In the genomic region with DNA sequence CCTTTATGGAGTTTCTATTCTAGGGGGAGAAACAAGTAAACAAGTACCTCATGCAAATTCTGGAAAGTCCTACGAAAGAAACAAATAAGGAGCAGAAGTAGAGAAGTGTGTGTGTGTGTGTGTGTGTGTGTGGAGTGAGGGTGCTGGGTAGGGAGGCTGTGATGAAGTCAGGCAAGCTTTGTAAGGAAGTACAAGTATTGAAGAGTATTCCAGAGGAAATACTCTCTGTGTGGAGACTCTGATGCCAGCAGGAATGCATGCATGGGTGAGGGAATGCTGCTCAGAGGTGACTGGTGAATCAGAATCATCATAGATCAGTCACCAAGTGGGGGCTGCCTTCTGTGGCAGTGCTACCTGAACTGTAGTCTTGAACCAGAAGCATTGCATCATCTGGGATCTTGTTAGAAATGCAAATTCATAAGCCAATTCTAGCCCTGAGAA, we compare ENCODE assay signal across 14 cellular contexts. TPM values are rescaled to one million over a fixed set of nuclear protein-coding genes. Genes with fewer than 3 reads are reported as not detected.
A peak's percentile ranks its signal among the peaks of the same experiment; 100 is the strongest.
DNase-seq lines count a peak whose midpoint lies in the region; ATAC-seq, FAIRE-seq and TF ChIP-seq lines count a peak whose summit lies in the region.
"Had no signal": no experiment of that assay in that cellular context is flagged by ENCODE, and none has a peak within 500 bp of the region (broad histone marks: within the 10 kb centered on the region; RNA-seq: fewer than 3 reads in every experiment).

No MANE protein-coding gene starts in this region.

- peak overlapping the region; percentile 20 for H3K4me3 Mint-ChIP-seq in Caco-2 (ENCODE audit: unreplicated experiment)
- no peak overlapping the region for H3K4me3 Mint-ChIP-seq in activated naive CD8-positive, alpha-beta T cell treated with anti-CD3 and anti-CD28 coated beads for 36 hours
- H3K4me3 Mint-ChIP-seq in naive thymus-derived CD8-positive, alpha-beta T cell: no peak overlapping the region
- H3K4me3 Mint-ChIP-seq: stimulated activated memory B cell treated with anti-CD40 and anti-IgM and Interleukin-4, amounts not matched to agents 10 μg/mL and 1 μg/mL and 100 μg/mL, for 72 hours had no signal

- peak overlapping the region; percentile 76 for H3K27ac Mint-ChIP-seq in Caco-2 (ENCODE audit: unreplicated experiment)
- no peak overlapping the region for H3K27ac Mint-ChIP-seq in activated naive CD8-positive, alpha-beta T cell treated with anti-CD3 and anti-CD28 coated beads for 36 hours
- H3K27ac Mint-ChIP-seq in naive thymus-derived CD8-positive, alpha-beta T cell: no peak overlapping the region
- H3K27ac Mint-ChIP-seq: stimulated activated memory B cell treated with anti-CD40 and anti-IgM and Interleukin-4, amounts not matched to agents 10 μg/mL and 1 μg/mL and 100 μg/mL, for 72 hours had no signal

- H3K4me3 ChIP-seq in Caco-2 (ENCODE audit: low read depth, low read length) (no peak overlapping the region), iPS-20b (ENCODE audit: low read length) (0 out of 2 replicates have a peak overlapping the region, but pooled peaks have one; percentile 21)
- H3K4me3 ChIP-seq: esophagus muscularis mucosa had no signal

- intact Hi-C loops in Caco-2 (cut with micrococcal nuclease; ENCODE audit: unreplicated experiment): loop anchor here (1.0 kb wide), 3 partner anchors 20 to 27 kb away; no protein-coding TSS in a partner anchor

- POLR2A ChIA-PET in Caco-2 (lab: Charles Lee): interaction anchor here (1.5 kb wide), 1 partner anchor 23 kb away, joined by 10 read pairs; no protein-coding TSS in a partner anchor
- POLR2A ChIA-PET in naive thymus-derived CD8-positive, alpha-beta T cell (lab: Charles Lee): no interaction called here

- peaks cover 19% of the 10 kb centered on the region for H3K4me1 Mint-ChIP-seq in Caco-2 (ENCODE audit: low read depth, unreplicated experiment)
- no peaks in the 10 kb centered on the region for H3K4me1 Mint-ChIP-seq in activated naive CD8-positive, alpha-beta T cell treated with anti-CD3 and anti-CD28 coated beads for 36 hours
- H3K4me1 Mint-ChIP-seq in naive thymus-derived CD8-positive, alpha-beta T cell: no peaks in the 10 kb centered on the region
- H3K4me1 Mint-ChIP-seq: stimulated activated memory B cell treated with anti-CD40 and anti-IgM and Interleukin-4, amounts not matched to agents 10 μg/mL and 1 μg/mL and 100 μg/mL, for 72 hours had no signal

- H3K36me3 ChIP-seq in Caco-2 (ENCODE audit: control insufficient read depth, insufficient read depth, low read length): no peaks in the 10 kb centered on the region
- H3K36me3 ChIP-seq in iPS-20b (ENCODE audit: insufficient read depth, low read depth, low read length): no peaks in the 10 kb centered on the region
- H3K36me3 ChIP-seq: esophagus muscularis mucosa had no signal

- peak; percentile 26 to 67 for DNase-seq in Caco-2
- peak; percentile 72 for DNase-seq in RCC 7860 (ENCODE audit: low spot score)
- DNase-seq in activated naive CD8-positive, alpha-beta T cell treated with anti-CD3 and anti-CD28 coated beads for 36 hours: no peak
- DNase-seq in UCSD-AML1 (lab: John Stamatoyannopoulos, UW; ENCODE audit: unreplicated experiment): no peak
- DNase-seq in SIG-M5 treated with dmso at 0.1 percent for 504 hours (lab: John Stamatoyannopoulos, UW; ENCODE audit: unreplicated experiment): no peak
- DNase-seq in naive thymus-derived CD8-positive, alpha-beta T cell: no peak
- DNase-seq: activated T-cell treated with anti-CD3 and anti-CD28 coated beads for 4 hours, GDM1, left cardiac atrium, NCI-H187 had no signal

- H3K27me3 ChIP-seq in Caco-2 (replicated peaks; ENCODE audit: control insufficient read depth, insufficient read depth, low read length): no peaks in the 10 kb centered on the region
- H3K27me3 ChIP-seq in iPS-20b (ENCODE audit: insufficient read depth, low read length): no peaks in the 10 kb centered on the region
- H3K27me3 ChIP-seq: esophagus muscularis mucosa had no signal

- peak; percentile 24 for FAIRE-seq in RCC 7860 (lab: Jason Lieb, UNC)

- H3K27me3 Mint-ChIP-seq in Caco-2 (ENCODE audit: insufficient read depth, unreplicated experiment): no peaks in the 10 kb centered on the region
- peaks cover 23% of the 10 kb centered on the region for H3K27me3 Mint-ChIP-seq in activated naive CD8-positive, alpha-beta T cell treated with anti-CD3 and anti-CD28 coated beads for 36 hours
- H3K27me3 Mint-ChIP-seq in naive thymus-derived CD8-positive, alpha-beta T cell: peaks cover 13 to 56% (median 20%) of the 10 kb centered on the region in 5 donors

- peaks cover 56% of the 10 kb centered on the region for H3K9me3 ChIP-seq in Caco-2
- peaks cover 15% of the 10 kb centered on the region for H3K9me3 ChIP-seq in iPS-20b (ENCODE audit: insufficient read depth, low read depth, low read length)
- H3K9me3 ChIP-seq: esophagus muscularis mucosa had no signal

- H3K9me3 Mint-ChIP-seq in Caco-2 (ENCODE audit: unreplicated experiment): peaks cover 70% of the 10 kb centered on the region
- peaks cover 6% of the 10 kb centered on the region for H3K9me3 Mint-ChIP-seq in activated naive CD8-positive, alpha-beta T cell treated with anti-CD3 and anti-CD28 coated beads for 36 hours
- H3K9me3 Mint-ChIP-seq in naive thymus-derived CD8-positive, alpha-beta T cell: peaks cover 0 to 21% (median 10%) of the 10 kb centered on the region in 9 donors

- no peak overlapping the region for H3K27ac ChIP-seq in iPS-20b (ENCODE audit: low read length)
- H3K27ac ChIP-seq: esophagus muscularis mucosa had no signal

- TF ChIP-seq CTCF in Caco-2 (IDR thresholded peaks at IDR 0.05; ENCODE audit: insufficient read depth in 1 of 2, low read depth in 1 of 2, low read length in 1 of 2, severe bottlenecking in 1 of 2, unreplicated experiment in 1 of 2): no peak

- ATAC-seq in GM21390 (IDR thresholded peaks at IDR 0.05; ENCODE audit: unreplicated experiment): peak; percentile 28
- no peak for ATAC-seq in naive thymus-derived CD8-positive, alpha-beta T cell

- H3K4me1 ChIP-seq in Caco-2 (peaks cover 43% of the 10 kb centered on the region), iPS-20b (ENCODE audit: insufficient read depth, low read length) (peaks cover 10% of the 10 kb centered on the region)

- H3K9ac ChIP-seq in iPS-20b (ENCODE audit: low read depth, low read length): no peak overlapping the region

- BruUV-seq in Caco-2 (replicated peaks; lab: Mats Ljungman, UMichigan): no TSS peak

- peaks cover 12% of the 10 kb centered on the region for H3K36me3 Mint-ChIP-seq in Caco-2 (ENCODE audit: insufficient read depth, unreplicated experiment)
- no peaks in the 10 kb centered on the region for H3K36me3 Mint-ChIP-seq in activated naive CD8-positive, alpha-beta T cell treated with anti-CD3 and anti-CD28 coated beads for 36 hours
- peaks cover 0 to 10% (median 0%) of the 10 kb centered on the region in 3 donors for H3K36me3 Mint-ChIP-seq in naive thymus-derived CD8-positive, alpha-beta T cell
- H3K36me3 Mint-ChIP-seq: stimulated activated memory B cell treated with anti-CD40 and anti-IgM and Interleukin-4, amounts not matched to agents 10 μg/mL and 1 μg/mL and 100 μg/mL, for 72 hours had no signal

- CTCF ChIA-PET in Caco-2 (lab: Charles Lee): interaction anchor here (0.8 to 0.9 kb wide), 2 partner anchors 27 to 119 kb away, joined by 3 read pairs; partner anchors contain the start of genes CHPF and TMEM198

RNA-seq across cellular contexts. Expression of gene SLC4A3, which starts 34.5 kb away (rescaled TPM):
- 6.1 and 6.2 TPM in 2 replicates for total RNA-seq in Caco-2 (2022)
- total RNA-seq in activated naive CD8-positive, alpha-beta T cell treated with anti-CD3 and anti-CD28 coated beads for 36 hours: under 1 TPM in 1 of 2 experiments, not detected in 1; 0.10 TPM
- under 1 TPM; 0.19 to 0.36 TPM for total RNA-seq in naive thymus-derived CD8-positive, alpha-beta T cell
- not detected for polyA plus RNA-seq in naive thymus-derived CD8-positive, alpha-beta T cell

Comparison
In these comparisons a context has a peak if more than half of its experiments do, and no peak if none do; other contexts are left out.
1. DNase-seq: peak in Caco-2 (2 of 2) and RCC 7860 (single experiment); none in activated naive CD8-positive, alpha-beta T cell treated with anti-CD3 and anti-CD28 coated beads for 36 hours (single experiment), UCSD-AML1 (single experiment), SIG-M5 treated with dmso at 0.1 percent for 504 hours (single experiment) and naive thymus-derived CD8-positive, alpha-beta T cell (0 of 10).